Comparison of ENCODE assay signal across 18 cellular contexts in the genomic region with DNA sequence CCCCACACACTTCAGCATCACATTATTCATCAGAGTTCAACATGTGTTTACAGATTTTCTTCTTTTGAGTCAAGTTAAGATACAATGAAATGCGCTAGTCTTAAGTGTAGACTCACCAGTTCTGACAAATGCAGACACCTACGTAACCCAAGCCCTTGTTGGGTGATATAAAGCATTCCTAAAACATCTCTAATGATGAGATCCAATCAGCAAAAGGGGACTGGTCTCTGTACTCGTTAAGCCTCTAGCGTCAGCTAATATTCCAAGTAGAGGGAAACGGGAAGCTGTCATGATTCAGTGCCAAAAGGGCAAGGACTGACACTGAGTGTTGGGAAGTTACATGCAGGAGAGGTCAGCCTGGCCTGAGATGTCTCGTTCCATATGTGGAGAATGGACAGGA. TPM values are rescaled to one million over a fixed set of nuclear protein-coding genes. Genes with fewer than 3 reads are reported as not detected.
A peak's percentile ranks its signal among the peaks of the same experiment; 100 is the strongest.
DNase-seq lines count a peak whose midpoint lies in the region; ATAC-seq and TF ChIP-seq lines count a peak whose summit lies in the region.
"Had no signal": no experiment of that assay in that cellular context is flagged by ENCODE, and none has a peak within 500 bp of the region (broad histone marks: within the 10 kb centered on the region; RNA-seq: fewer than 3 reads in every experiment).

No MANE protein-coding gene starts in this region.

- DNase-seq in HPDE6-E6E7 (ENCODE audit: extremely low spot score), result peak; percentile 10
- DNase-seq in adrenal gland, result peak in 4 of 7 donors; percentile 14 to 58 (median 26)
- no peak for DNase-seq in left ventricle myocardium inferior
- DNase-seq in nephron progenitor cell, result no peak
- DNase-seq in NCI-H69 (lab: John Stamatoyannopoulos, UW), result no peak
- DNase-seq: BE2C; CD8-positive, alpha-beta T cell; DND-41; NCI-H1092; NCI-H2227 treated with DMSO at 0.1 percent for 48 hours; NCI-H526; NK-92 treated with Interleukin-12 subunit alpha and Interleukin-12 subunit beta, amount 100 ng/mL, for 24 hours; OCI-M1 had no signal

- H3K27ac ChIP-seq in adrenal gland (peak overlapping the region in 1 of 5 donors; percentile 49), left ventricle myocardium inferior (replicated peaks) (peak overlapping the region; percentile 66)

- no peak overlapping the region for H3K4me3 ChIP-seq in adrenal gland
- H3K4me3 ChIP-seq in left ventricle myocardium inferior, result no peak overlapping the region

- peak overlapping the region; percentile 87 for H3K27ac Mint-ChIP-seq in nephron progenitor cell
- H3K27ac Mint-ChIP-seq: CD8-positive, alpha-beta T cell had no signal

- H3K36me3 Mint-ChIP-seq in nephron progenitor cell (ENCODE audit: low read depth), result peaks cover 7% of the 10 kb centered on the region
- H3K36me3 Mint-ChIP-seq: CD8-positive, alpha-beta T cell had no signal

- H3K4me1 ChIP-seq in adrenal gland (replicated peaks in 1 of 2) (peaks cover 0 to 16% of the 10 kb centered on the region in 2 donors), left ventricle myocardium inferior (peaks cover 42% of the 10 kb centered on the region)
- H3K4me1 ChIP-seq: BE2C had no signal

- no peaks in the 10 kb centered on the region for H3K27me3 Mint-ChIP-seq in nephron progenitor cell (ENCODE audit: low read depth, poor library complexity)

- TF ChIP-seq POLR2A in adrenal gland (IDR thresholded peaks at IDR 0.05), result no peak

- H3K9me3 Mint-ChIP-seq in nephron progenitor cell, result peaks cover 5% of the 10 kb centered on the region
- H3K9me3 Mint-ChIP-seq: CD8-positive, alpha-beta T cell had no signal

- no peak overlapping the region for H3K4me3 Mint-ChIP-seq in nephron progenitor cell
- H3K4me3 Mint-ChIP-seq: CD8-positive, alpha-beta T cell had no signal

- H3K9me3 ChIP-seq in adrenal gland (replicated peaks in 1 of 3), result no peaks in the 10 kb centered on the region
- H3K9me3 ChIP-seq in left ventricle myocardium inferior (replicated peaks), result no peaks in the 10 kb centered on the region
- H3K9me3 ChIP-seq: BE2C had no signal

- no peak for ATAC-seq in HG03095 (IDR thresholded peaks at IDR 0.05; ENCODE audit: unreplicated experiment)
- no peak for ATAC-seq in HG03354 (IDR thresholded peaks at IDR 0.05; ENCODE audit: poor library complexity, severe bottlenecking, unreplicated experiment)
- ATAC-seq: CD8-positive, alpha-beta T cell; SK-N-SH treated with all-trans-retinoic acid at 6 μM for 48 hours had no signal

- H3K36me3 ChIP-seq in adrenal gland (replicated peaks in 1 of 2), result no peaks in the 10 kb centered on the region
- H3K36me3 ChIP-seq in left ventricle myocardium inferior, result no peaks in the 10 kb centered on the region
- H3K36me3 ChIP-seq: BE2C had no signal

- no peaks in the 10 kb centered on the region for H3K27me3 ChIP-seq in adrenal gland
- H3K27me3 ChIP-seq in left ventricle myocardium inferior (ENCODE audit: low read depth), result no peaks in the 10 kb centered on the region

- WGBS in adrenal gland, 4 donors, result 72 to 75% (median 74%) methylated on average over 6 of the region's 6 CpGs

- TF ChIP-seq CTCF in adrenal gland (IDR thresholded peaks at IDR 0.05) (no peak), left ventricle myocardium inferior (IDR thresholded peaks at IDR 0.05; ENCODE audit: borderline replicate concordance) (no peak), nephron progenitor cell (IDR thresholded peaks at IDR 0.05) (no peak)

- peaks cover 64% of the 10 kb centered on the region for H3K4me1 Mint-ChIP-seq in nephron progenitor cell

- intact Hi-C loops in adrenal gland (cut with DNase I), result no loop called here
- intact Hi-C loops in left ventricle myocardium inferior (cut with micrococcal nuclease), result no loop called here

RNA-seq across cellular contexts. Expression of a gene that starts 38.7 kb away (rescaled TPM):
- total RNA-seq in adrenal gland (10 to 100 TPM in 2 of 8 donors, 1 to 10 TPM in 6; 3.4 to 17.1 (median 8.4) TPM), left ventricle myocardium inferior (1.9 TPM)
- polyA plus RNA-seq in adrenal gland, result 1 to 10 TPM; 1.3 to 2.5 (median 1.6) TPM
- total RNA-seq: CD8-positive, alpha-beta T cell; H4; MCF 10A had no signal

Comparison
In these comparisons a context has a peak if more than half of its experiments do, and no peak if none do; other contexts are left out.
1. DNase-seq: peak in HPDE6-E6E7 (single experiment) and adrenal gland (4 of 7); none in left ventricle myocardium inferior (single experiment), nephron progenitor cell (single experiment) and NCI-H69 (single experiment).